In genomic region chr6:107666084-107666981, GRCh38 we compare ENCODE assay signal across 10 cellular contexts.
DNase-seq lines count a peak whose midpoint lies in the region; ATAC-seq and TF ChIP-seq lines count a peak whose summit lies in the region.
"Had no signal": no experiment of that assay in that cellular context is flagged by ENCODE, and none has a peak within 500 bp of the region (broad histone marks: within the 10 kb centered on the region; RNA-seq: fewer than 3 reads in every experiment).

No MANE protein-coding gene starts in this region.

- no peaks in the 10 kb centered on the region for H3K27me3 ChIP-seq in prostate gland (replicated peaks; ENCODE audit: insufficient read depth)

- no peaks in the 10 kb centered on the region for H3K9me3 ChIP-seq in prostate gland

- peak overlapping the region; percentile 18 for H3K27ac Mint-ChIP-seq in endothelial cell (ENCODE audit: unreplicated experiment)
- H3K27ac Mint-ChIP-seq: activated CD4-positive, alpha-beta T cell treated with anti-CD3 and anti-CD28 coated beads, Interleukin-2, amount 10 ng/mL, durations not matched to agents 7 days and 5 days had no signal

- peaks cover 19% of the 10 kb centered on the region for H3K27me3 Mint-ChIP-seq in endothelial cell (ENCODE audit: unreplicated experiment)

- H3K36me3 ChIP-seq in prostate gland, result no peaks in the 10 kb centered on the region

- no peak overlapping the region for H3K4me3 ChIP-seq in prostate gland

- DNase-seq in HEK293T (ENCODE audit: extremely low spot score) (peak; percentile 58), NCI-H524 treated with DMSO at 0.1 percent for 48 hours (lab: John Stamatoyannopoulos, UW) (peak; percentile 33), endothelial cell (ENCODE audit: low spot score) (no peak), prostate gland (ENCODE audit: low spot score) (peak; percentile 59), NCI-H2081 (lab: John Stamatoyannopoulos, UW) (no peak), dermis blood vessel endothelial cell (no peak)
- DNase-seq: activated CD4-positive, alpha-beta T cell treated with anti-CD3 and anti-CD28 coated beads, Interleukin-2, amount 10 ng/mL, durations not matched to agents 7 days and 5 days; OCI-M1 had no signal

- CTCF ChIA-PET in HEK293T (lab: Yijun Ruan, JAX), result interaction anchor here (0.6 to 1.3 kb wide), 4 partner anchors 8 to 175 kb away, joined by 3 to 4 read pairs (median 4); no protein-coding TSS in a partner anchor

- no peak for TF ChIP-seq POLR2A in prostate gland (IDR thresholded peaks at IDR 0.05)

- H3K4me3 Mint-ChIP-seq in endothelial cell (ENCODE audit: unreplicated experiment), result no peak overlapping the region
- H3K4me3 Mint-ChIP-seq: activated CD4-positive, alpha-beta T cell treated with anti-CD3 and anti-CD28 coated beads, Interleukin-2, amount 10 ng/mL, durations not matched to agents 7 days and 5 days had no signal

- POLR2A ChIA-PET in HEK293T (lab: Yijun Ruan, JAX), result interaction anchor here (0.8 kb wide), 1 partner anchor 207 kb away, joined by 3 read pairs; the partner anchor contains the start of gene PDSS2

- 32% methylated on average over 15 of the region's 15 CpGs for WGBS in prostate gland

- no peaks in the 10 kb centered on the region for H3K9me3 Mint-ChIP-seq in endothelial cell (ENCODE audit: unreplicated experiment)
- H3K9me3 Mint-ChIP-seq: activated CD4-positive, alpha-beta T cell treated with anti-CD3 and anti-CD28 coated beads, Interleukin-2, amount 10 ng/mL, durations not matched to agents 7 days and 5 days had no signal

- TF ChIP-seq CTCF in endothelial cell (IDR thresholded peaks at IDR 0.05; ENCODE audit: unreplicated experiment) (no peak), prostate gland (IDR thresholded peaks at IDR 0.05) (no peak)

- no peaks in the 10 kb centered on the region for H3K4me1 ChIP-seq in prostate gland (replicated peaks)

- H3K36me3 Mint-ChIP-seq in endothelial cell (ENCODE audit: low read depth, unreplicated experiment), result no peaks in the 10 kb centered on the region

- peaks cover 41% of the 10 kb centered on the region for H3K4me1 Mint-ChIP-seq in endothelial cell (ENCODE audit: unreplicated experiment)

- intact Hi-C loops in prostate gland (cut with DNase I), result loop anchor here (10.0 kb wide), 1 partner anchor 422 kb away; no protein-coding TSS in a partner anchor

- peak overlapping the region; percentile 68 to 72 for H3K27ac ChIP-seq in prostate gland

- ATAC-seq in GM19455 (IDR thresholded peaks at IDR 0.05; ENCODE audit: unreplicated experiment) (no peak), HG02852 (IDR thresholded peaks at IDR 0.05; ENCODE audit: unreplicated experiment) (no peak)

TF ChIP-seq in HEK293T, 16 proteins besides CTCF, POLR2A, EP300 and RAD21:
- TF ChIP-seq PKNOX1 (IDR thresholded peaks at IDR 0.05) (peak; percentile 77), SP1 (IDR thresholded peaks at IDR 0.05) (no peak), LEF1 (IDR thresholded peaks at IDR 0.05; ENCODE audit: borderline replicate concordance) (no peak), ARNT (IDR thresholded peaks at IDR 0.05) (no peak), SUZ12 (IDR thresholded peaks at IDR 0.05) (no peak), CTBP1 (IDR thresholded peaks at IDR 0.05; ENCODE audit: borderline replicate concordance) (0 out of 2 replicates have a peak, but pooled peaks have one; percentile 55), BHLHE40 (IDR thresholded peaks at IDR 0.05; ENCODE audit: borderline replicate concordance) (no peak), HDGF (IDR thresholded peaks at IDR 0.05; ENCODE audit: borderline replicate concordance) (peak; percentile 77; the same call in 1 of the 2 replicates)

Comparison
In these comparisons a context has a peak if more than half of its experiments do, and no peak if none do; other contexts are left out.
1. DNase-seq: peak in HEK293T (single experiment), NCI-H524 treated with DMSO at 0.1 percent for 48 hours (single experiment) and prostate gland (single experiment); none in endothelial cell (single experiment), NCI-H2081 (0 of 2) and dermis blood vessel endothelial cell (single experiment).